Comparison of ENCODE assay signal across 1 cellular context in genomic region chr10:11003739-11004515, GRCh38.
TF ChIP-seq lines count a peak whose summit lies in the region.

No MANE protein-coding gene starts in this region.

TF ChIP-seq in IMR-90, 13 proteins besides CTCF, POLR2A, EP300 and RAD21:
- TF ChIP-seq NFE2L2 (IDR thresholded peaks at IDR 0.05; ENCODE audit: low read depth, low read length) = no peak
- TF ChIP-seq MXI1 (IDR thresholded peaks at IDR 0.05; ENCODE audit: borderline replicate concordance, low read depth, low read length) = no peak
- TF ChIP-seq USF2 (IDR thresholded peaks at IDR 0.05; ENCODE audit: low read depth, low read length) = no peak
- no peak for TF ChIP-seq CHD1 (IDR thresholded peaks at IDR 0.05; ENCODE audit: low read depth, low read length)
- TF ChIP-seq ELK1 (IDR thresholded peaks at IDR 0.05; ENCODE audit: borderline replicate concordance, low read depth, low read length) = no peak
- TF ChIP-seq RFX5 (IDR thresholded peaks at IDR 0.05; ENCODE audit: low read depth, low read length) = no peak
- no peak for TF ChIP-seq CEBPB (IDR thresholded peaks at IDR 0.05; ENCODE audit: low read depth, low read length)
